Comparison of ENCODE assay signal across 23 cellular contexts in the genomic region with DNA sequence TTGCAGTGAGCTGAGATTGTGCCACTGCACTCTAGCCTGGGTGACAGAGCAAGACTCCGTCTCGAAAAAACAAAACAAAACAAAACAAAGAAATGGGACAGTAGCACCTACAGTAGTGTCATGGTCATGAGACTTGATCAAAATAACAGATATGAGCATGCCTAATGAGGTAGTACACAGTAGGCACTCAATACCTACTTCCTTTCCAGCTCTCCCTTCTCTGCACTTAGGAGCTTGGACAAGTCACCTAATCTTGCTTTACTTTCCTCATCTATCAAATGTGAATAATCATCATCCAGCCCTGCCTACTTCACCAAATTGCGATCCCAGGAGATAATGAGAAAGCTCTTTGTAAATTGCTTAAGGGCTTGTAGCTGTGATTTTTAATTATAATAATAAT.
"Had no signal": no experiment of that assay in that cellular context is flagged by ENCODE, and none has a peak within 500 bp of the region (broad histone marks: within the 10 kb centered on the region; RNA-seq: fewer than 3 reads in every experiment).

No MANE protein-coding gene starts in this region.

- DNase-seq: activated B cell treated with CpG ODN at 0.5 μM for 24 hours; activated CD4-positive, alpha-beta T cell treated with anti-CD3 and anti-CD28 coated beads for 4 hours; activated CD4-positive, alpha-beta T cell treated with anti-CD3 and anti-CD28 coated beads, Interleukin-2, amount 50 U/mL, for 48 hours; activated CD8-positive, alpha-beta memory T cell treated with anti-CD3 and anti-CD28 coated beads, Interleukin-2, amount 50 U/mL, for 48 hours; activated naive CD4-positive, alpha-beta T cell treated with Interleukin-2 at 50 U/mL for 16 hours; activated naive CD8-positive, alpha-beta T cell treated with anti-CD3 and anti-CD28 coated beads for 36 hours; activated T-cell treated with anti-CD3 and anti-CD28 coated beads, Interleukin-2, amount 50 U/mL, for 4 hours; effector CD4-positive, alpha-beta T cell; heart left ventricle; left ventricle myocardium superior; mammary epithelial cell; naive thymus-derived CD8-positive, alpha-beta T cell; retina; stimulated activated CD4-positive, alpha-beta T cell treated with anti-CD3 and anti-CD28 coated beads, Interleukin-2, amount 100 ng/mL, for 48 hours; stimulated activated CD8-positive, alpha-beta memory T cell treated with anti-CD3 and anti-CD28 coated beads, Interleukin-4, amount 100 ng/mL, for 48 hours; stimulated activated naive CD4-positive, alpha-beta T cell treated with Interleukin-2 at 50 U/mL for 16 hours; thyroid gland had no signal

- FAIRE-seq: endometrium, islet of Langerhans had no signal

- ATAC-seq: activated T-cell treated with anti-CD3 and anti-CD28 coated beads, Interleukin-2, amount 50 U/mL, for 4 hours; naive thymus-derived CD8-positive, alpha-beta T cell had no signal

- H3K9me3 ChIP-seq: heart left ventricle, thyroid gland had no signal

- H3K36me3 Mint-ChIP-seq: activated naive CD8-positive, alpha-beta T cell treated with anti-CD3 and anti-CD28 coated beads for 36 hours; mesothelial cell of epicardium; naive thymus-derived CD8-positive, alpha-beta T cell had no signal

- H3K9me3 Mint-ChIP-seq: activated B cell treated with CpG ODN at 0.5 μM for 24 hours; activated naive CD8-positive, alpha-beta T cell treated with anti-CD3 and anti-CD28 coated beads for 36 hours; activated T-cell treated with anti-CD3 and anti-CD28 coated beads, Interleukin-2, amount 50 U/mL, for 4 hours; activated T-helper 2 cell treated with anti-CD3 and anti-CD28 coated beads, Interferon-gamma antibody, Interleukin-2, Interleukin-4, amounts not matched to agents 10 μg/mL and 5 μg/mL and 100 μg/mL, durations not matched to agents 14 hours and 24 hours and 36 hours; mesothelial cell of epicardium; naive thymus-derived CD8-positive, alpha-beta T cell had no signal

- H3K27ac Mint-ChIP-seq: activated naive CD8-positive, alpha-beta T cell treated with anti-CD3 and anti-CD28 coated beads for 36 hours; activated T-helper 2 cell treated with anti-CD3 and anti-CD28 coated beads, Interferon-gamma antibody, Interleukin-2, Interleukin-4, amounts not matched to agents 10 μg/mL and 5 μg/mL and 100 μg/mL, durations not matched to agents 14 hours and 24 hours and 36 hours; mesothelial cell of epicardium; naive thymus-derived CD8-positive, alpha-beta T cell; progenitor cell of endocrine pancreas had no signal

- H3K4me3 Mint-ChIP-seq: activated naive CD8-positive, alpha-beta T cell treated with anti-CD3 and anti-CD28 coated beads for 36 hours; activated T-cell treated with anti-CD3 and anti-CD28 coated beads, Interleukin-2, amount 50 U/mL, for 4 hours; mesothelial cell of epicardium; naive thymus-derived CD8-positive, alpha-beta T cell had no signal

- H3K4me3 ChIP-seq: cardiac muscle cell, heart left ventricle, thyroid gland had no signal

- H3K36me3 ChIP-seq: cardiac muscle cell, heart left ventricle, thyroid gland had no signal

- H3K27me3 ChIP-seq: cardiac muscle cell, heart left ventricle, thyroid gland had no signal
